ENCODE assay signal across 17 cellular contexts in the genomic region with DNA sequence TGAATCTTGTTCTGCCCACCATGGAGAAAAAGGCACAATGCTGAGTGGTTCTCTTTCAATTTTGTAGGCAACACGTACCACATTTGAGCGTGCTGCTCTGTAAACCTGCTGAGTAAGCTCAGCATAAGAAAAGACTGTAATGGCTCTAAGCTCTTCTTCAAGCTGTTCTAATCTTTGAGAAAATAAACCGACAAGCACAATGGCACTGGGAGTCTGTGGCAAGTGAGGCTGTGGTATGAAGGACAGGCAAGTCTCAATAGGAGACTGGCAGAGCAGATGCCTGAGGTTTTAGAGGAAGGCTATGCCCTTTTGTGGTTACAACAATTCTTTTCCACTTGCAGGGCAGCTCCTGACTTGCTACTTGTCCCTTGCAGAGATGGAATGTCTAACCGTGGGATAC.
"Had no signal": no experiment of that assay in that cellular context is flagged by ENCODE, and none has a peak within 500 bp of the region (broad histone marks: within the 10 kb centered on the region; RNA-seq: fewer than 3 reads in every experiment).

No MANE protein-coding gene starts in this region.

- H3K4me3 ChIP-seq: colonic mucosa, heart right ventricle, skin epidermis, tibial artery, vagina had no signal

- H3K36me3 ChIP-seq: colonic mucosa, heart right ventricle, tibial artery, vagina had no signal

- H3K9me3 ChIP-seq: colonic mucosa, vagina had no signal

- H3K4me1 Mint-ChIP-seq: activated T-helper 17 cell treated with anti-CD3 and anti-CD28 coated beads, Interleukin-2, amount 50 U/mL, for 72 hours; nephron progenitor cell; stimulated activated effector memory CD8-positive, alpha-beta T cell treated with anti-CD3 and anti-CD28 coated beads, Interleukin-12 subunit alpha, Interleukin-12 subunit beta, amount 100 ng/mL, for 72 hours; T-helper 17 cell had no signal

- FAIRE-seq: endothelial cell of umbilical vein had no signal

- H3K4me1 ChIP-seq: colonic mucosa, tibial artery, vagina had no signal

- H3K27me3 ChIP-seq: colonic mucosa, heart right ventricle, tibial artery, vagina had no signal

- H3K4me3 Mint-ChIP-seq: activated B cell treated with CpG ODN at 0.5 μM for 24 hours; activated naive CD4-positive, alpha-beta T cell treated with anti-CD3 and anti-CD28 coated beads for 36 hours; activated T-helper 17 cell treated with anti-CD3 and anti-CD28 coated beads, Interleukin-2, amount 50 U/mL, for 72 hours; memory B cell; nephron progenitor cell; stimulated activated effector memory CD8-positive, alpha-beta T cell treated with anti-CD3 and anti-CD28 coated beads, Interleukin-12 subunit alpha, Interleukin-12 subunit beta, amount 100 ng/mL, for 72 hours; T-helper 17 cell had no signal

- DNase-seq: activated B cell treated with CpG ODN at 0.5 μM for 24 hours; activated CD4-positive, alpha-beta T cell treated with anti-CD3 and anti-CD28 coated beads, Interleukin-2, amount 50 U/mL, for 1 hour; activated naive CD4-positive, alpha-beta T cell treated with anti-CD3 and anti-CD28 coated beads for 36 hours; activated T-cell treated with anti-CD3 and anti-CD28 coated beads for 4 hours; caudate nucleus; colonic mucosa; foreskin melanocyte; heart right ventricle; nephron progenitor cell; T-helper 17 cell; tibial artery had no signal

- H3K27me3 Mint-ChIP-seq: activated B cell treated with CpG ODN at 0.5 μM for 24 hours had no signal

- H3K27ac ChIP-seq: colonic mucosa, heart right ventricle, skin epidermis, tibial artery, vagina had no signal

- H3K27ac Mint-ChIP-seq: activated B cell treated with CpG ODN at 0.5 μM for 24 hours; activated naive CD4-positive, alpha-beta T cell treated with anti-CD3 and anti-CD28 coated beads for 36 hours; activated T-helper 17 cell treated with anti-CD3 and anti-CD28 coated beads, Interleukin-2, amount 50 U/mL, for 72 hours; memory B cell; nephron progenitor cell; stimulated activated effector memory CD8-positive, alpha-beta T cell treated with anti-CD3 and anti-CD28 coated beads, Interleukin-12 subunit alpha, Interleukin-12 subunit beta, amount 100 ng/mL, for 72 hours; T-helper 17 cell had no signal
